In the genomic region with DNA sequence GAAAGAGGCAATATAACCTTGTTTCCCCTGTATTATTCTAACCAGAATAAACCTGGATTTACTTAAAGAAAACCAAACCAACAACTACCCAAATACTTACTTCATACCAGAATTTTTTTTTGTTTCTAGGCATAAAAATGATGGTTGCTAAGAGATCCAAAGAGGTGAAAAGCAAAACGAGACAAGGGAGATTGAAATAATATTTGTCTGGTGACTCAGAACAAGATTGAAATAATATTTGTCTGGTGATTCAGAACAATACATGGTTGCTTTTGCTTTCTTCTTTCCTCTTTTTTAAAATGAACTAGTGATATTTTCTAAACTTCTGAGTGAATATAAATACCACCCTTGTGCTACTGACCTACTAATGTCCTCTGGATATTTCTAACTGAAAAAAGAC, we compare ENCODE assay signal across 13 cellular contexts.
A peak's percentile ranks its signal among the peaks of the same experiment; 100 is the strongest.
DNase-seq lines count a peak whose midpoint lies in the region; ATAC-seq and TF ChIP-seq lines count a peak whose summit lies in the region.
"Had no signal": no experiment of that assay in that cellular context is flagged by ENCODE, and none has a peak within 500 bp of the region (broad histone marks: within the 10 kb centered on the region; RNA-seq: fewer than 3 reads in every experiment).

No MANE protein-coding gene starts in this region.

- H2AK5ac ChIP-seq in mesenchymal stem cell (ENCODE audit: low read length, severe bottlenecking), result no peak overlapping the region

- no peaks in the 10 kb centered on the region for H3K79me1 ChIP-seq in mesenchymal stem cell (replicated peaks; ENCODE audit: low read length, poor library complexity, severe bottlenecking)

- intact Hi-C loops in esophagus squamous epithelium (cut with DNase I), result no loop called here

- no peak overlapping the region for H4K8ac ChIP-seq in mesenchymal stem cell (ENCODE audit: low read length)

- no peak overlapping the region for H2BK120ac ChIP-seq in mesenchymal stem cell (ENCODE audit: low read depth, low read length)

- no peaks in the 10 kb centered on the region for H3K36me3 ChIP-seq in mesenchymal stem cell (ENCODE audit: control insufficient read depth in 1 of 2, insufficient read depth in 2 of 2, low read depth in 1 of 2, low read length in 2 of 2)
- H3K36me3 ChIP-seq in esophagus squamous epithelium, result no peaks in the 10 kb centered on the region

- peak overlapping the region; percentile 86 for H3K9ac ChIP-seq in mesenchymal stem cell (ENCODE audit: low read length)

- no peak overlapping the region for H3K18ac ChIP-seq in mesenchymal stem cell (ENCODE audit: low read depth in 1 of 2, low read length in 2 of 2)

- TF ChIP-seq POLR2A in esophagus squamous epithelium (IDR thresholded peaks at IDR 0.05), result no peak

- no peak overlapping the region for H3K4ac ChIP-seq in mesenchymal stem cell (ENCODE audit: low read depth in 1 of 2, low read length in 2 of 2)

- H3K9me3 ChIP-seq in mesenchymal stem cell (ENCODE audit: control insufficient read depth, low read length), result no peaks in the 10 kb centered on the region
- H3K9me3 ChIP-seq in esophagus squamous epithelium, result no peaks in the 10 kb centered on the region

- H2AFZ ChIP-seq in mesenchymal stem cell (ENCODE audit: low read depth, low read length), result no peak overlapping the region

- H3K4me1 ChIP-seq in mesenchymal stem cell (ENCODE audit: control insufficient read depth, insufficient read depth, low read depth, low read length), result no peaks in the 10 kb centered on the region
- no peaks in the 10 kb centered on the region for H3K4me1 ChIP-seq in esophagus squamous epithelium

- H2BK5ac ChIP-seq in mesenchymal stem cell (ENCODE audit: low read depth, low read length, poor library complexity, severe bottlenecking), result no peak overlapping the region

- no peak overlapping the region for H2BK15ac ChIP-seq in mesenchymal stem cell (ENCODE audit: low read depth, poor library complexity, severe bottlenecking)

- TF ChIP-seq CTCF in choroid plexus epithelial cell (conservative IDR thresholded peaks at IDR 0.05; ENCODE audit: low read depth, low read length) (no peak), GM10266 (IDR thresholded peaks at IDR 0.05; ENCODE audit: control insufficient read depth, insufficient read depth, low read depth, missing control alignments) (no peak), esophagus squamous epithelium (IDR thresholded peaks at IDR 0.05) (no peak)

- no peak overlapping the region for H2BK12ac ChIP-seq in mesenchymal stem cell (ENCODE audit: low read length in 2 of 2)

- peak; percentile 31 for DNase-seq in AG08396 (ENCODE audit: low spot score)
- DNase-seq in choroid plexus epithelial cell (ENCODE audit: low read depth), result peak; percentile 91
- DNase-seq in mesenchymal stem cell, result peak; percentile 42
- DNase-seq in GM10266 (ENCODE audit: extremely low spot score), result no peak
- DNase-seq in activated CD4-positive, alpha-beta T cell treated with anti-CD3 and anti-CD28 coated beads, Interleukin-2, amount 50 U/mL, for 4 hours, result no peak
- no peak for DNase-seq in esophagus squamous epithelium (lab: John Stamatoyannopoulos, UW)
- DNase-seq in SW480 (ENCODE audit: low spot score), result no peak
- DNase-seq: activated CD8-positive, alpha-beta memory T cell treated with anti-CD3 and anti-CD28 coated beads, Interleukin-2, amount 10 ng/mL, durations not matched to agents 7 days and 5 days; immature natural killer cell; natural killer cell; NCI-H1048; NCI-H526 had no signal

- no peak overlapping the region for H3K4me2 ChIP-seq in mesenchymal stem cell (ENCODE audit: low read length, poor library complexity, severe bottlenecking)

- no peak overlapping the region for H4K91ac ChIP-seq in mesenchymal stem cell (ENCODE audit: low read length)

- peak; percentile 49 for ATAC-seq in HG03442 (IDR thresholded peaks at IDR 0.05; ENCODE audit: unreplicated experiment)
- ATAC-seq: activated CD8-positive, alpha-beta memory T cell treated with anti-CD3 and anti-CD28 coated beads, Interleukin-2, amount 10 ng/mL, durations not matched to agents 7 days and 5 days; natural killer cell had no signal

- H3K27me3 ChIP-seq in mesenchymal stem cell (ENCODE audit: control insufficient read depth in 1 of 2, insufficient read depth in 1 of 2, low read length in 2 of 2) (no peaks in the 10 kb centered on the region), esophagus squamous epithelium (no peaks in the 10 kb centered on the region)

- H3K27ac ChIP-seq in mesenchymal stem cell (ENCODE audit: low read length, poor library complexity, severe bottlenecking), result peak overlapping the region; percentile 72
- no peak overlapping the region for H3K27ac ChIP-seq in esophagus squamous epithelium

- H3K4me3 ChIP-seq in choroid plexus epithelial cell (ENCODE audit: low read depth, low read length) (no peak overlapping the region), mesenchymal stem cell (ENCODE audit: insufficient read depth in 1 of 2, low read depth in 1 of 2, low read length in 2 of 2) (no peak overlapping the region), esophagus squamous epithelium (no peak overlapping the region)

- no peak overlapping the region for H3K23ac ChIP-seq in mesenchymal stem cell (ENCODE audit: low read length in 2 of 2)

- 0% methylated on average over 1 of the region's 1 CpG for WGBS in mesenchymal stem cell
- WGBS in esophagus squamous epithelium, 2 donors, result 8 to 11% methylated on average over 1 of the region's 1 CpG

- no peak overlapping the region for H3K14ac ChIP-seq in mesenchymal stem cell (ENCODE audit: low read length in 2 of 2)

Comparison
In these comparisons a context has a peak if more than half of its experiments do, and no peak if none do; other contexts are left out.
1. DNase-seq: peak in AG08396 (single experiment), choroid plexus epithelial cell (single experiment) and mesenchymal stem cell (single experiment); none in GM10266 (single experiment), activated CD4-positive, alpha-beta T cell treated with anti-CD3 and anti-CD28 coated beads, Interleukin-2, amount 50 U/mL, for 4 hours (0 of 2), esophagus squamous epithelium (single experiment) and SW480 (single experiment).